ENCODE assay signal across 8 cellular contexts in the genomic region with DNA sequence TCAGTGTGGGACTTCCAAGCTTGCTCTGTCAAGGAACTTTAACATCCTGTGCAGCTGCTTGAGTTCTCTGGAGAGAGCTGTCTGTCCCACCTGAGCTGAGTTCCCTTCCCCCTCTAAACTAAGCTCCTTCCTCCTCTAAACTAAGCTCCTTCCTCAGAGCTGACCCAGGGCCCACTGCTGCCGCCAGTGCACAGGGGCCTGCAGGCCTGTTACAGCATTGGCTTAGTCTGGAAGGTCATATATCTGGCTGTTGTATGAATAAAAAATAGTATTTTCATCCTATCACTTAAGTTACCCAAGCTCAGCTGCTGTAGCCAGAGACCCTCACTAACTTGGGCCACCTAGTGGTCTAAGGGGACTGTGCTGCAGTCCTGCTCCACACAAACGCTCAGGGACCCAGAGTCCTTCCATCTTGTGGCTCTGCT.
DNase-seq lines count a peak whose midpoint lies in the region; ATAC-seq, FAIRE-seq and TF ChIP-seq lines count a peak whose summit lies in the region.

No MANE protein-coding gene starts in this region.

- H2AK5ac ChIP-seq in IMR-90 (ENCODE audit: low read depth, low read length) (no peak overlapping the region), mesenchymal stem cell (ENCODE audit: low read length, severe bottlenecking) (no peak overlapping the region)

- H3K9me1 ChIP-seq in IMR-90 (ENCODE audit: insufficient read depth, low read length) = peaks cover 7% of the 10 kb centered on the region; the same call in 1 of the 2 replicates

- DNase-seq in IMR-90 = no peak
- DNase-seq in astrocyte of the hippocampus (ENCODE audit: low read depth, low spot score) = peak; percentile 39
- DNase-seq in mesenchymal stem cell = no peak
- no peak for DNase-seq in frontal cortex (ENCODE audit: low spot score in 2 of 2)
- DNase-seq in GM12891 (ENCODE audit: insufficient read length, low spot score) = no peak
- DNase-seq in NCI-H1436 treated with DMSO at 0.1 percent for 48 hours (lab: John Stamatoyannopoulos, UW) = no peak
- no peak for DNase-seq in RPMI8226

- H3K27me3 ChIP-seq in BLaER1 = no peaks in the 10 kb centered on the region
- peaks cover 6% of the 10 kb centered on the region; the same call in 1 of the 2 replicates for H3K27me3 ChIP-seq in IMR-90 (ENCODE audit: control insufficient read depth, insufficient read depth, low read length)
- H3K27me3 ChIP-seq in mesenchymal stem cell (ENCODE audit: control insufficient read depth in 1 of 2, insufficient read depth in 1 of 2, low read length in 2 of 2) = no peaks in the 10 kb centered on the region

- peak overlapping the region; percentile 52; the same call in 1 of the 2 replicates for H4K5ac ChIP-seq in IMR-90 (ENCODE audit: low read depth, low read length)

- H2AK9ac ChIP-seq in IMR-90 (replicated peaks; ENCODE audit: low read depth, low read length, poor library complexity) = no peak overlapping the region

- POLR2A ChIA-PET in IMR-90 (lab: Charles Lee; ENCODE audit: unreplicated experiment) = no interaction called here

- FAIRE-seq in frontal cortex (lab: Jason Lieb, UNC) = no peak
- no peak for FAIRE-seq in GM12891 (lab: Jason Lieb, UNC)

- no peak overlapping the region for H3K23ac ChIP-seq in IMR-90 (ENCODE audit: low read depth, low read length)
- no peak overlapping the region for H3K23ac ChIP-seq in mesenchymal stem cell (ENCODE audit: low read length in 2 of 2)

- H3K4me1 ChIP-seq in BLaER1 (peaks cover 9% of the 10 kb centered on the region), IMR-90 (ENCODE audit: control insufficient read depth, insufficient read depth, low read length) (peaks cover 22% of the 10 kb centered on the region), mesenchymal stem cell (ENCODE audit: control insufficient read depth, insufficient read depth, low read depth, low read length) (peaks cover 13% of the 10 kb centered on the region)

- TF ChIP-seq RAD21 in IMR-90 (IDR thresholded peaks at IDR 0.05; ENCODE audit: low read length) = peak; percentile 10; the same call in 1 of the 2 replicates

- H4K8ac ChIP-seq in IMR-90 (ENCODE audit: low read depth in 2 of 2, low read length in 2 of 2) (peak overlapping the region in 1 of 2 experiments; percentile 29; a peak in 1 of 4 replicates), mesenchymal stem cell (ENCODE audit: low read length) (no peak overlapping the region)

- H4K20me1 ChIP-seq in BLaER1 (no peaks in the 10 kb centered on the region), IMR-90 (ENCODE audit: insufficient read depth, low read length) (no peaks in the 10 kb centered on the region)

- intact Hi-C loops in IMR-90 (cut with micrococcal nuclease) = no loop called here

- peak overlapping the region; percentile 32 for H3K4me2 ChIP-seq in BLaER1
- no peak overlapping the region for H3K4me2 ChIP-seq in IMR-90 (ENCODE audit: low read depth, low read length)
- no peak overlapping the region for H3K4me2 ChIP-seq in mesenchymal stem cell (ENCODE audit: low read length, poor library complexity, severe bottlenecking)

- H2AFZ ChIP-seq in IMR-90 (replicated peaks; ENCODE audit: low read length, poor library complexity) (peak overlapping the region; percentile 35), mesenchymal stem cell (ENCODE audit: low read depth, low read length) (peak overlapping the region; percentile 23)

- dilution Hi-C loops in IMR-90 (cut with HindIII; ENCODE audit: low sequenced_read_pairs, unreplicated experiment) = no loop called here

- H3K27ac ChIP-seq in BLaER1 (no peak overlapping the region), IMR-90 (ENCODE audit: insufficient read depth, low read length) (peak overlapping the region; percentile 83; the same call in 1 of the 2 replicates), mesenchymal stem cell (ENCODE audit: low read length, poor library complexity, severe bottlenecking) (peak overlapping the region; percentile 77)

- H2BK15ac ChIP-seq in IMR-90 (ENCODE audit: low read depth, low read length) (no peak overlapping the region), mesenchymal stem cell (ENCODE audit: low read depth, poor library complexity, severe bottlenecking) (no peak overlapping the region)

- H3K9ac ChIP-seq in BLaER1 = no peak overlapping the region
- H3K9ac ChIP-seq in IMR-90 (ENCODE audit: low read depth, low read length) = no peak overlapping the region
- H3K9ac ChIP-seq in mesenchymal stem cell (ENCODE audit: low read length) = peak overlapping the region; percentile 61

- H3K4me3 ChIP-seq in BLaER1 (no peak overlapping the region), IMR-90 (ENCODE audit: insufficient read depth, low read depth, low read length) (no peak overlapping the region), mesenchymal stem cell (ENCODE audit: insufficient read depth in 1 of 2, low read depth in 1 of 2, low read length in 2 of 2) (no peak overlapping the region)

- H3K36me3 ChIP-seq in BLaER1 (no peaks in the 10 kb centered on the region), IMR-90 (ENCODE audit: control insufficient read depth, insufficient read depth, low read length) (no peaks in the 10 kb centered on the region), mesenchymal stem cell (ENCODE audit: control insufficient read depth in 1 of 2, insufficient read depth in 2 of 2, low read depth in 1 of 2, low read length in 2 of 2) (no peaks in the 10 kb centered on the region)

- WGBS in IMR-90 (ENCODE audit: extremely low coverage in 2 of 2, insufficient read length in 1 of 2), 2 experiments = no CpG with 5 or more reads among the region's 2 CpGs
- 65% methylated on average over 1 of the region's 2 CpGs for WGBS in mesenchymal stem cell

- TF ChIP-seq CTCF in IMR-90 (conservative IDR thresholded peaks at IDR 0.05; ENCODE audit: low read depth, low read length) = peak; percentile 25; the same call in 1 of the 2 replicates

- H2BK120ac ChIP-seq in IMR-90 (ENCODE audit: low read depth, low read length) = peak overlapping the region; percentile 12; the same call in 1 of the 2 replicates
- H2BK120ac ChIP-seq in mesenchymal stem cell (ENCODE audit: low read depth, low read length) = peak overlapping the region; percentile 35

- H3K9me3 ChIP-seq in BLaER1 = no peaks in the 10 kb centered on the region
- no peaks in the 10 kb centered on the region for H3K9me3 ChIP-seq in IMR-90 (ENCODE audit: control insufficient read depth, insufficient read depth, low read length)
- H3K9me3 ChIP-seq in mesenchymal stem cell (ENCODE audit: control insufficient read depth, low read length) = no peaks in the 10 kb centered on the region

- 0 out of 2 replicates have a peak overlapping the region, but pooled peaks have one; percentile 26 for H2BK20ac ChIP-seq in IMR-90 (ENCODE audit: low read depth, low read length)

- no peak for TF ChIP-seq POLR2A in IMR-90 (IDR thresholded peaks at IDR 0.05; ENCODE audit: low read depth, low read length)
- TF ChIP-seq POLR2A in GM12891 (IDR thresholded peaks at IDR 0.05; ENCODE audit: low read depth, low read length) = no peak

- BruUV-seq in IMR-90 (replicated peaks; lab: Mats Ljungman, UMichigan) = no TSS peak

- H2BK12ac ChIP-seq in mesenchymal stem cell (ENCODE audit: low read length in 2 of 2) = no peak overlapping the region

- peak overlapping the region; percentile 60 for H4K91ac ChIP-seq in IMR-90 (ENCODE audit: insufficient read depth, low read depth, low read length)
- H4K91ac ChIP-seq in mesenchymal stem cell (ENCODE audit: low read length) = no peak overlapping the region

- H2BK5ac ChIP-seq in IMR-90 (ENCODE audit: low read depth, low read length, poor library complexity, severe bottlenecking) (peak overlapping the region; percentile 56), mesenchymal stem cell (ENCODE audit: low read depth, low read length, poor library complexity, severe bottlenecking) (peak overlapping the region; percentile 36)

- H3K4ac ChIP-seq in IMR-90 (ENCODE audit: low read depth, low read length) (peak overlapping the region; percentile 11; the same call in 1 of the 2 replicates), mesenchymal stem cell (ENCODE audit: low read depth in 1 of 2, low read length in 2 of 2) (no peak overlapping the region)

- CTCF ChIA-PET in IMR-90 (lab: Yijun Ruan, JAX) = interaction anchor here (0.8 to 1.2 kb wide), 2 partner anchors 12 to 27 kb away, joined by 3 to 4 read pairs; no protein-coding TSS in a partner anchor

- H3K56ac ChIP-seq in IMR-90 (ENCODE audit: extremely low read depth, insufficient read depth, low read length) = no peak overlapping the region

- peak overlapping the region; percentile 2 for H3K18ac ChIP-seq in IMR-90 (ENCODE audit: low read depth, low read length)
- no peak overlapping the region for H3K18ac ChIP-seq in mesenchymal stem cell (ENCODE audit: low read depth in 1 of 2, low read length in 2 of 2)

- peak overlapping the region; percentile 36; the same call in 1 of the 2 replicates for H3K14ac ChIP-seq in IMR-90 (replicated peaks; ENCODE audit: low read depth, low read length)
- H3K14ac ChIP-seq in mesenchymal stem cell (ENCODE audit: low read length in 2 of 2) = no peak overlapping the region

- H3K79me1 ChIP-seq in IMR-90 (ENCODE audit: low read depth in 1 of 2, low read length in 2 of 2) (no peaks in the 10 kb centered on the region), mesenchymal stem cell (replicated peaks; ENCODE audit: low read length, poor library complexity, severe bottlenecking) (no peaks in the 10 kb centered on the region)

- in situ Hi-C loops in IMR-90 (cut with MboI; ENCODE audit: low sequenced_read_pairs) = no loop called here

- peak; percentile 28; the same call in 1 of the 2 replicates for ATAC-seq in IMR-90 (ENCODE audit: low read depth)

TF ChIP-seq in IMR-90, 13 proteins besides CTCF, POLR2A, EP300 and RAD21 (continues in another document):
- no peak for TF ChIP-seq CHD1 (IDR thresholded peaks at IDR 0.05; ENCODE audit: low read depth, low read length)
- TF ChIP-seq, protein P1, sequence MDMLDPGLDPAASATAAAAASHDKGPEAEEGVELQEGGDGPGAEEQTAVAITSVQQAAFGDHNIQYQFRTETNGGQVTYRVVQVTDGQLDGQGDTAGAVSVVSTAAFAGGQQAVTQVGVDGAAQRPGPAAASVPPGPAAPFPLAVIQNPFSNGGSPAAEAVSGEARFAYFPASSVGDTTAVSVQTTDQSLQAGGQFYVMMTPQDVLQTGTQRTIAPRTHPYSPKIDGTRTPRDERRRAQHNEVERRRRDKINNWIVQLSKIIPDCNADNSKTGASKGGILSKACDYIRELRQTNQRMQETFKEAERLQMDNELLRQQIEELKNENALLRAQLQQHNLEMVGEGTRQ (IDR thresholded peaks at IDR 0.05; ENCODE audit: low read depth, low read length) = no peak
- TF ChIP-seq RCOR1 (IDR thresholded peaks at IDR 0.05; ENCODE audit: insufficient replicate concordance, low read length) = no peak

TF ChIP-seq in GM12891, 5 proteins besides CTCF, POLR2A, EP300 and RAD21:
- TF ChIP-seq SPI1 (IDR thresholded peaks at IDR 0.05; ENCODE audit: low read depth, low read length) = no peak
- TF ChIP-seq PAX5 (IDR thresholded peaks at IDR 0.05; ENCODE audit: insufficient read depth, low read length, severe bottlenecking) = no peak
- no peak for TF ChIP-seq TAF1 (IDR thresholded peaks at IDR 0.05; ENCODE audit: low read depth, low read length)
- TF ChIP-seq POU2F2 (IDR thresholded peaks at IDR 0.05; ENCODE audit: low read depth, low read length) = no peak
- no peak for TF ChIP-seq POLR2AphosphoS5 (IDR thresholded peaks at IDR 0.05; ENCODE audit: low read depth, low read length)
